ENCODE assay signal across 8 cellular contexts in the genomic region with DNA sequence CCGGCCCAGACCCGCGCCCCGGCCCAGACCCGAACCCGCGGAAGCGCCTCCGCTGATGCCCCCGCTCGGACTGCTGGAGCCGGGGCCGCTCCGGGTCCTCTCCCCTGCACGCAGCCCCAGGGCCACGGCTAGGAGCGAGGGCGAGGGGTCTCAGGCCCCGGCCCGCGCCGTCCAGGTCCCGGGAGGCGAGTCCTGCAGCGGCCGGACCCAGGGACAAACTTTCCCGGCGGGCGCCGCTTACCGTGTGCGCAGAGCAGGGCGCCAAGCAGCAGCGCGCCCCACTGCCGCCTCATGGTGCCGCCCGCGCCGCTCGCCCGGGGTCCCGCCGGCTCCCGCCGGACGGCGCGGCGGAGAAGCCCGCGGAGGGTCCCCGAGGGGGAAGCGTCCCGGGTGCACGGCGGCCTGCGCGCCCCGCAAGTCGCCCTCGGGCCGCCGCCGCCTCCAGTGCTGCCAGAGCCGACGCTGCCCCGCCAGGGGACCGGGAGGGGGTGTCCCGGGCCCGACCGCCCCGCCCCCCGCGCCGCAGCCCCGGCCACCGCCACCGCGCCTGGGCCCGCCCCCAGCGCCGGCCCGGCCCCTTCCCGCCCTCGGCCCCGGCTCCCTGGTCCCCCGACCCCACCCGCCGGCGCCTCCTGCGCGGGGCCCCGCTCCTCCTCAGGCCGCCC. TPM values are rescaled to one million over a fixed set of nuclear protein-coding genes. Genes with fewer than 3 reads are reported as not detected.
DNase-seq lines count a peak whose midpoint lies in the region; ATAC-seq and TF ChIP-seq lines count a peak whose summit lies in the region.

A gene with protein sequence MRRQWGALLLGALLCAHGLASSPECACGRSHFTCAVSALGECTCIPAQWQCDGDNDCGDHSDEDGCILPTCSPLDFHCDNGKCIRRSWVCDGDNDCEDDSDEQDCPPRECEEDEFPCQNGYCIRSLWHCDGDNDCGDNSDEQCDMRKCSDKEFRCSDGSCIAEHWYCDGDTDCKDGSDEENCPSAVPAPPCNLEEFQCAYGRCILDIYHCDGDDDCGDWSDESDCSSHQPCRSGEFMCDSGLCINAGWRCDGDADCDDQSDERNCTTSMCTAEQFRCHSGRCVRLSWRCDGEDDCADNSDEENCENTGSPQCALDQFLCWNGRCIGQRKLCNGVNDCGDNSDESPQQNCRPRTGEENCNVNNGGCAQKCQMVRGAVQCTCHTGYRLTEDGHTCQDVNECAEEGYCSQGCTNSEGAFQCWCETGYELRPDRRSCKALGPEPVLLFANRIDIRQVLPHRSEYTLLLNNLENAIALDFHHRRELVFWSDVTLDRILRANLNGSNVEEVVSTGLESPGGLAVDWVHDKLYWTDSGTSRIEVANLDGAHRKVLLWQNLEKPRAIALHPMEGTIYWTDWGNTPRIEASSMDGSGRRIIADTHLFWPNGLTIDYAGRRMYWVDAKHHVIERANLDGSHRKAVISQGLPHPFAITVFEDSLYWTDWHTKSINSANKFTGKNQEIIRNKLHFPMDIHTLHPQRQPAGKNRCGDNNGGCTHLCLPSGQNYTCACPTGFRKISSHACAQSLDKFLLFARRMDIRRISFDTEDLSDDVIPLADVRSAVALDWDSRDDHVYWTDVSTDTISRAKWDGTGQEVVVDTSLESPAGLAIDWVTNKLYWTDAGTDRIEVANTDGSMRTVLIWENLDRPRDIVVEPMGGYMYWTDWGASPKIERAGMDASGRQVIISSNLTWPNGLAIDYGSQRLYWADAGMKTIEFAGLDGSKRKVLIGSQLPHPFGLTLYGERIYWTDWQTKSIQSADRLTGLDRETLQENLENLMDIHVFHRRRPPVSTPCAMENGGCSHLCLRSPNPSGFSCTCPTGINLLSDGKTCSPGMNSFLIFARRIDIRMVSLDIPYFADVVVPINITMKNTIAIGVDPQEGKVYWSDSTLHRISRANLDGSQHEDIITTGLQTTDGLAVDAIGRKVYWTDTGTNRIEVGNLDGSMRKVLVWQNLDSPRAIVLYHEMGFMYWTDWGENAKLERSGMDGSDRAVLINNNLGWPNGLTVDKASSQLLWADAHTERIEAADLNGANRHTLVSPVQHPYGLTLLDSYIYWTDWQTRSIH (N-terminal part only) (minus strand): TSS at position 464 of the 665 bp plus-strand sequence. CDS start 171 bp downstream, at position 293.

- TF ChIP-seq CTCF in GM12864 (IDR thresholded peaks at IDR 0.05; ENCODE audit: low read depth, low read length, missing control alignments) (no peak), tibial nerve (IDR thresholded peaks at IDR 0.05) (peak in 1 of 5 experiments; percentile 18)

- DNase-seq in GM12864 (ENCODE audit: low read depth) (no peak), erythroblast (lab: John Stamatoyannopoulos, UW) (peak; percentile 65 to 70), tibial nerve (ENCODE audit: low spot score in 2 of 2) (no peak), NCI-H2171 treated with DMSO at 0.1 percent for 48 hours (lab: John Stamatoyannopoulos, UW) (no peak)
- peak; percentile 45 for DNase-seq in activated CD8-positive, alpha-beta memory T cell treated with anti-CD3 and anti-CD28 coated beads, Interleukin-2, amount 50 U/mL, for 4 hours

- H3K36me3 ChIP-seq in HUES64 (ENCODE audit: insufficient read depth, low read length) (no peaks in the 10 kb centered on the region), mucosa of rectum (ENCODE audit: control insufficient read depth in 2 of 2, insufficient read depth in 2 of 2, low read length in 2 of 2) (no peaks in the 10 kb centered on the region), tibial nerve (no peaks in the 10 kb centered on the region)

- H3K9ac ChIP-seq in HUES64 (ENCODE audit: low read depth, low read length): peak within 1 kb of the TSS; percentile 63
- H3K9ac ChIP-seq in mucosa of rectum (ENCODE audit: low read depth in 1 of 2, low read length in 2 of 2): peak within 1 kb of the TSS; percentile 34 to 58

- TF ChIP-seq EP300 in tibial nerve (IDR thresholded peaks at IDR 0.05): no peak

- no peak for TF ChIP-seq POLR2A in erythroblast (IDR thresholded peaks at IDR 0.05; ENCODE audit: low read length)
- peak in 1 of 2 donors; percentile 31 for TF ChIP-seq POLR2A in tibial nerve (IDR thresholded peaks at IDR 0.05)

- H3K4me3 ChIP-seq in GM12864 (ENCODE audit: low read depth, low read length) (peak within 1 kb of the TSS; percentile 43), HUES64 (ENCODE audit: low read length) (peak within 1 kb of the TSS; percentile 67), mucosa of rectum (ENCODE audit: low read length in 2 of 2) (peak within 1 kb of the TSS; percentile 63 to 80), tibial nerve (peak within 1 kb of the TSS; percentile 57 to 78 (median 66))

- H3K27me3 ChIP-seq in HUES64 (ENCODE audit: insufficient read depth, low read length): peaks cover 22% of the 10 kb centered on the region
- peaks cover 0 to 6% of the 10 kb centered on the region in 2 donors for H3K27me3 ChIP-seq in mucosa of rectum (ENCODE audit: control insufficient read depth in 2 of 2, insufficient read depth in 2 of 2, low read length in 2 of 2)
- H3K27me3 ChIP-seq in tibial nerve: peaks cover 0 to 17% of the 10 kb centered on the region in 2 donors

- H3K27ac ChIP-seq in HUES64 (ENCODE audit: low read depth, low read length) (no peak within 1 kb of the TSS; the same call in 1 of the 2 replicates), mucosa of rectum (ENCODE audit: low read depth in 2 of 2, low read length in 2 of 2) (peak within 1 kb of the TSS in 1 of 2 donors; percentile 41), tibial nerve (peak within 1 kb of the TSS; percentile 31 to 74 (median 62))

- under 1% methylated on average over 93 of the region's 95 CpGs for WGBS in HUES64
- WGBS in tibial nerve, 2 donors: 1 to 2% methylated on average over 25 of the region's 95 CpGs

- ATAC-seq in HG03565 (IDR thresholded peaks at IDR 0.05; ENCODE audit: unreplicated experiment): no peak

- H3K9me3 ChIP-seq in HUES64 (ENCODE audit: insufficient read depth, low read depth, low read length) (no peaks in the 10 kb centered on the region), mucosa of rectum (ENCODE audit: control insufficient read depth in 2 of 2, low read length in 2 of 2) (no peaks in the 10 kb centered on the region), tibial nerve (no peaks in the 10 kb centered on the region)

- H3K4me1 ChIP-seq in HUES64 (ENCODE audit: insufficient read depth, low read length) (peaks cover 31% of the 10 kb centered on the region), mucosa of rectum (ENCODE audit: control insufficient read depth in 2 of 2, insufficient read depth in 2 of 2, low read length in 2 of 2) (peaks cover 19 to 23% of the 10 kb centered on the region in 2 donors), tibial nerve (peaks cover 0 to 58% (median 16%) of the 10 kb centered on the region in 4 donors)

RNA-seq across cellular contexts. Expression of the gene that starts here (rescaled TPM):
- polyA plus RNA-seq in HUES64 (2013, experiment 1 of 2): 16.1 TPM
- polyA plus RNA-seq in HUES64 (2013, experiment 2 of 2): 19.5 TPM
- 100 to 1,000 TPM in 1 of 4 donors, 10 to 100 TPM in 3; 24.3 to 105 (median 52.9) TPM for total RNA-seq in tibial nerve

Comparison
In these comparisons a context has a peak if more than half of its experiments do, and no peak if none do; other contexts are left out.
1. DNase-seq: peak in activated CD8-positive, alpha-beta memory T cell treated with anti-CD3 and anti-CD28 coated beads, Interleukin-2, amount 50 U/mL, for 4 hours (single experiment) and erythroblast (2 of 2); none in GM12864 (single experiment), tibial nerve (0 of 2) and NCI-H2171 treated with DMSO at 0.1 percent for 48 hours (single experiment).
2. Peak in every context shown above with its lines, with median percentiles within 50 percentile points of each other: H3K4me3 ChIP-seq.